Comparison of ENCODE assay signal across 15 cellular contexts in the genomic region with DNA sequence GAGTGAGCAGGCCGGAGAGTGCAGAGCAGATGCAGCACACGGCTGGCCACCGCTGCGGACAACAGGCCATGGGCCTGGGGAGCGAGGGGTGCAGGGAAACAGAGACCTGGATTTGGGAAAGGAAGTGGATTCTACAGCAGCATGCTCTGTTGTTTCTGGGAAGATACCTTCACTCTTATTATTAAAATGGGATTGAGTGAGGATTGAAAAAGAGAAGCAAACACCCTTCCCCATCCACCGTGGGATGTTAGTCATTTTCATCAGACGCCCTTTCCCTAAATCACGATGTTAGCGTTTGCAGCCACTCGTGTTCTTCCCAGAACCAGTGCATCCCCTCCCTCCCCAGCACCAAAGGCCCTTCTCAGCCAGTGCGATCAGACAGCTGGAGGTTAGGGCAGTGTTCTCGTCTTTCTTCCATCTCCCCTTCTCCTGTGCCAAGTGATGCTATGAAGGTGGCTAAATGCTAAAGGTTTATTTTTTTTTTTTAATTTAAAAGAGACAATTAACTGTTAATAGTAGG.
DNase-seq lines count a peak whose midpoint lies in the region; ATAC-seq and TF ChIP-seq lines count a peak whose summit lies in the region.
"Had no signal": no experiment of that assay in that cellular context is flagged by ENCODE, and none has a peak within 500 bp of the region (broad histone marks: within the 10 kb centered on the region; RNA-seq: fewer than 3 reads in every experiment).

No MANE protein-coding gene starts in this region.

- no peak overlapping the region for H3K4me3 ChIP-seq in lower lobe of right lung
- H3K4me3 ChIP-seq in osteoblast (ENCODE audit: insufficient read depth, low read length): no peak overlapping the region
- H3K4me3 ChIP-seq: Peyer's patch had no signal

- ATAC-seq in activated T-cell treated with anti-CD3 and anti-CD28 coated beads, Interleukin-2, amount 50 U/mL, for 4 hours: no peak
- no peak for ATAC-seq in activated T-helper 17 cell treated with anti-CD3 and anti-CD28 coated beads, Interleukin-2, amount 50 U/mL, for 72 hours (replicated peaks)
- no peak for ATAC-seq in lower lobe of right lung
- ATAC-seq: activated CD4-positive, CD25-positive, alpha-beta regulatory T cell treated with anti-CD3 and anti-CD28 coated beads, Interleukin-2, amount 50 U/mL, for 24 hours had no signal

- H3K4me1 ChIP-seq in lower lobe of right lung (peaks cover 47% of the 10 kb centered on the region), osteoblast (ENCODE audit: insufficient read depth, low read length) (peaks cover 34% of the 10 kb centered on the region)

- H3K36me3 Mint-ChIP-seq in activated T-cell treated with anti-CD3 and anti-CD28 coated beads, Interleukin-2, amount 50 U/mL, for 24 hours (ENCODE audit: low read depth): peaks cover 82% of the 10 kb centered on the region
- H3K36me3 Mint-ChIP-seq in activated T-cell treated with anti-CD3 and anti-CD28 coated beads, Interleukin-2, amount 50 U/mL, for 4 hours (ENCODE audit: insufficient read depth): peaks cover 30% of the 10 kb centered on the region
- H3K36me3 Mint-ChIP-seq in activated T-helper 17 cell treated with anti-CD3 and anti-CD28 coated beads, Interleukin-2, amount 50 U/mL, for 72 hours (ENCODE audit: low read depth): peaks cover 64% of the 10 kb centered on the region

- H3K79me2 ChIP-seq in osteoblast (ENCODE audit: insufficient read depth, low read length): peaks cover 6% of the 10 kb centered on the region

- H3K27me3 ChIP-seq in lower lobe of right lung (ENCODE audit: low read depth) (no peaks in the 10 kb centered on the region), osteoblast (ENCODE audit: insufficient read depth, low read length) (no peaks in the 10 kb centered on the region)
- H3K27me3 ChIP-seq: Peyer's patch had no signal

- H3K4me1 Mint-ChIP-seq in activated T-cell treated with anti-CD3 and anti-CD28 coated beads, Interleukin-2, amount 50 U/mL, for 24 hours (ENCODE audit: low read depth): peaks cover 61% of the 10 kb centered on the region
- peaks cover 52% of the 10 kb centered on the region for H3K4me1 Mint-ChIP-seq in activated T-cell treated with anti-CD3 and anti-CD28 coated beads, Interleukin-2, amount 50 U/mL, for 4 hours (ENCODE audit: low read depth)
- H3K4me1 Mint-ChIP-seq in activated T-helper 17 cell treated with anti-CD3 and anti-CD28 coated beads, Interleukin-2, amount 50 U/mL, for 72 hours: peaks cover 40% of the 10 kb centered on the region

- H3K27ac Mint-ChIP-seq in activated T-cell treated with anti-CD3 and anti-CD28 coated beads, Interleukin-2, amount 50 U/mL, for 24 hours: peak overlapping the region; percentile 33
- peak overlapping the region; percentile 95 for H3K27ac Mint-ChIP-seq in activated T-helper 17 cell treated with anti-CD3 and anti-CD28 coated beads, Interleukin-2, amount 50 U/mL, for 72 hours

- H3K9me3 ChIP-seq in lower lobe of right lung (no peaks in the 10 kb centered on the region), osteoblast (ENCODE audit: low read depth, low read length) (no peaks in the 10 kb centered on the region)
- H3K9me3 ChIP-seq: Peyer's patch had no signal

- H3K9me3 Mint-ChIP-seq in activated T-cell treated with anti-CD3 and anti-CD28 coated beads, Interleukin-2, amount 50 U/mL, for 24 hours: no peaks in the 10 kb centered on the region
- no peaks in the 10 kb centered on the region for H3K9me3 Mint-ChIP-seq in activated T-cell treated with anti-CD3 and anti-CD28 coated beads, Interleukin-2, amount 50 U/mL, for 4 hours
- no peaks in the 10 kb centered on the region for H3K9me3 Mint-ChIP-seq in activated T-helper 17 cell treated with anti-CD3 and anti-CD28 coated beads, Interleukin-2, amount 50 U/mL, for 72 hours

- H2AFZ ChIP-seq in osteoblast (ENCODE audit: low read length): no peak overlapping the region

- H3K27ac ChIP-seq in lower lobe of right lung: peak overlapping the region; percentile 2
- H3K27ac ChIP-seq in substantia nigra (ENCODE audit: low read depth, low read length, poor library complexity, severe bottlenecking): peak overlapping the region; percentile 78
- no peak overlapping the region for H3K27ac ChIP-seq in osteoblast (ENCODE audit: low read depth, low read length)
- H3K27ac ChIP-seq: C4-2B had no signal

- no peaks in the 10 kb centered on the region for H3K27me3 Mint-ChIP-seq in activated T-cell treated with anti-CD3 and anti-CD28 coated beads, Interleukin-2, amount 50 U/mL, for 24 hours
- H3K27me3 Mint-ChIP-seq in activated T-cell treated with anti-CD3 and anti-CD28 coated beads, Interleukin-2, amount 50 U/mL, for 4 hours (ENCODE audit: low read depth): no peaks in the 10 kb centered on the region
- no peaks in the 10 kb centered on the region for H3K27me3 Mint-ChIP-seq in activated T-helper 17 cell treated with anti-CD3 and anti-CD28 coated beads, Interleukin-2, amount 50 U/mL, for 72 hours

- H3K36me3 ChIP-seq in lower lobe of right lung (peaks cover 10% of the 10 kb centered on the region), osteoblast (ENCODE audit: insufficient read depth, low read length) (no peaks in the 10 kb centered on the region)
- H3K36me3 ChIP-seq: Peyer's patch had no signal

- no peak overlapping the region for H3K4me3 Mint-ChIP-seq in activated T-cell treated with anti-CD3 and anti-CD28 coated beads, Interleukin-2, amount 50 U/mL, for 24 hours
- H3K4me3 Mint-ChIP-seq in activated T-cell treated with anti-CD3 and anti-CD28 coated beads, Interleukin-2, amount 50 U/mL, for 4 hours: no peak overlapping the region
- peak overlapping the region; percentile 26 for H3K4me3 Mint-ChIP-seq in activated T-helper 17 cell treated with anti-CD3 and anti-CD28 coated beads, Interleukin-2, amount 50 U/mL, for 72 hours

- TF ChIP-seq CTCF in lower lobe of right lung (IDR thresholded peaks at IDR 0.05) (no peak), osteoblast (IDR thresholded peaks at IDR 0.05; ENCODE audit: extremely low read depth, low read depth, low read length) (no peak)

- no peak overlapping the region for H3K4me2 ChIP-seq in osteoblast (ENCODE audit: insufficient read depth, low read length)

- H4K20me1 ChIP-seq in osteoblast (ENCODE audit: insufficient read depth, low read length): no peaks in the 10 kb centered on the region

- DNase-seq in activated T-cell treated with anti-CD3 and anti-CD28 coated beads, Interleukin-2, amount 50 U/mL, for 24 hours: peak; percentile 19
- no peak for DNase-seq in activated T-cell treated with anti-CD3 and anti-CD28 coated beads, Interleukin-2, amount 50 U/mL, for 4 hours
- DNase-seq in lower lobe of right lung (no peak), substantia nigra (lab: John Stamatoyannopoulos, UW) (no peak), osteoblast (ENCODE audit: insufficient read length, low spot score, missing footprints) (no peak), activated gamma-delta T cell (lab: John Stamatoyannopoulos, UW) (no peak), NCI-H446 (lab: John Stamatoyannopoulos, UW) (no peak)
- DNase-seq: activated CD8-positive, alpha-beta memory T cell treated with anti-CD3 and anti-CD28 coated beads, Interleukin-2, amount 50 U/mL, for 4 hours; activated naive CD4-positive, alpha-beta T cell treated with anti-CD3 and anti-CD28 coated beads, Interleukin-2, amount 50 U/mL, for 16 hours; effector memory CD4-positive, alpha-beta T cell; NK-92 treated with Interleukin-12 subunit alpha and Interleukin-12 subunit beta, amount 100 ng/mL, for 24 hours; Peyer's patch had no signal

- intact Hi-C loops in lower lobe of right lung (cut with DNase I): no loop called here
